ENCODE assay signal across 1 cellular context in genomic region chr1:25891606-25892005, GRCh38.
TF ChIP-seq lines count a peak whose summit lies in the region.

No MANE protein-coding gene starts in this region.

TF ChIP-seq in H1, 55 proteins besides CTCF, POLR2A, EP300 and RAD21:
- TF ChIP-seq EGR1 (IDR thresholded peaks at IDR 0.05; ENCODE audit: borderline replicate concordance, low read depth, low read length) (no peak), MAX (IDR thresholded peaks at IDR 0.05) (no peak), POLR2AphosphoS5 (IDR thresholded peaks at IDR 0.05; ENCODE audit: low read depth, low read length) (no peak), CEBPB (IDR thresholded peaks at IDR 0.05; ENCODE audit: low read depth, low read length) (no peak), RNF2 (IDR thresholded peaks at IDR 0.05; ENCODE audit: borderline replicate concordance, low read depth, low read length, missing control alignments, poor library complexity, severe bottlenecking) (no peak), BRCA1 (IDR thresholded peaks at IDR 0.05; ENCODE audit: low read depth, low read length) (no peak), JUND (IDR thresholded peaks at IDR 0.05; ENCODE audit: low read length) (no peak), YY1 (IDR thresholded peaks at IDR 0.05; ENCODE audit: low read depth, low read length) (no peak), SP1 (IDR thresholded peaks at IDR 0.05; ENCODE audit: low read depth, low read length) (no peak), BACH1 (IDR thresholded peaks at IDR 0.05; ENCODE audit: low read length) (no peak)
